Comparison of ENCODE assay signal across 1 cellular context in genomic region chr19:9645466-9645865, GRCh38.
TF ChIP-seq lines count a peak whose summit lies in the region.

No MANE protein-coding gene starts in this region.

TF ChIP-seq in K562, 482 proteins besides CTCF, POLR2A, EP300 and RAD21:
- TF ChIP-seq EHMT2 (IDR thresholded peaks at IDR 0.05) (no peak), REST (CRISPR knock-in tag; IDR thresholded peaks at IDR 0.05; ENCODE audit: low read depth) (no peak), ZNF23 (CRISPR knock-in tag; IDR thresholded peaks at IDR 0.05) (no peak), CREB3L1 (IDR thresholded peaks at IDR 0.05; ENCODE audit: borderline replicate concordance, low read depth) (no peak), BMI1 (IDR thresholded peaks at IDR 0.05; ENCODE audit: low read length) (no peak), ATF4 (CRISPR knock-in tag; IDR thresholded peaks at IDR 0.05) (no peak), SMC3 (conservative IDR thresholded peaks at IDR 0.05; ENCODE audit: insufficient read depth, low read depth, low read length) (no peak), ZC3H8 (IDR thresholded peaks at IDR 0.05) (no peak), CEBPB (tag; IDR thresholded peaks at IDR 0.05) (no peak), ZNF395 (CRISPR knock-in tag; IDR thresholded peaks at IDR 0.05) (no peak), ZNF561 (CRISPR knock-in tag; conservative IDR thresholded peaks at IDR 0.05) (no peak), PRMT5 (CRISPR knock-in tag; IDR thresholded peaks at IDR 0.05) (no peak), SNRNP70 (optimal IDR thresholded peaks at IDR 0.05; ENCODE audit: low read depth, low read length) (no peak), TCF3 (CRISPR knock-in tag; IDR thresholded peaks at IDR 0.05) (no peak)
